In genomic region chr22:21807545-21807944, GRCh38 we compare ENCODE assay signal across 2 cellular contexts.
TF ChIP-seq lines count a peak whose summit lies in the region.

No MANE protein-coding gene starts in this region.

TF ChIP-seq in A549, 52 proteins besides CTCF, POLR2A, EP300 and RAD21:
- TF ChIP-seq E2F6 (IDR thresholded peaks at IDR 0.05; ENCODE audit: borderline replicate concordance, low read depth) (no peak), CHD2 (IDR thresholded peaks at IDR 0.05; ENCODE audit: low read length, partially characterized antibody) (no peak), HMGXB4 (CRISPR knock-in tag; IDR thresholded peaks at IDR 0.05; ENCODE audit: borderline replicate concordance) (no peak), HES2 (IDR thresholded peaks at IDR 0.05) (no peak), REST (IDR thresholded peaks at IDR 0.05) (no peak), BCL3 (IDR thresholded peaks at IDR 0.05) (no peak), ELK1 (IDR thresholded peaks at IDR 0.05; ENCODE audit: low read depth, low read length) (no peak), TFCP2L1 (CRISPR knock-in tag; IDR thresholded peaks at IDR 0.05) (no peak), RARB (CRISPR knock-in tag; IDR thresholded peaks at IDR 0.05) (no peak), MAZ (IDR thresholded peaks at IDR 0.05; ENCODE audit: borderline replicate concordance, low read depth, low read length) (no peak), KDM5A (IDR thresholded peaks at IDR 0.05) (no peak), CHD4 (IDR thresholded peaks at IDR 0.05; ENCODE audit: borderline replicate concordance) (no peak), FOSB (CRISPR knock-in tag; IDR thresholded peaks at IDR 0.05) (no peak), NFE2L2 (conservative IDR thresholded peaks at IDR 0.05; ENCODE audit: low read length) (no peak), HOXA7 (CRISPR knock-in tag; IDR thresholded peaks at IDR 0.05) (no peak), ATOH8 (CRISPR knock-in tag; IDR thresholded peaks at IDR 0.05; ENCODE audit: low read depth) (no peak), MYC (IDR thresholded peaks at IDR 0.05; ENCODE audit: borderline replicate concordance, low read length) (no peak), ZFP36 (IDR thresholded peaks at IDR 0.05; ENCODE audit: borderline replicate concordance, partially characterized antibody) (no peak)

TF ChIP-seq in IMR-90, 13 proteins besides CTCF, POLR2A, EP300 and RAD21:
- TF ChIP-seq MAFK (IDR thresholded peaks at IDR 0.05; ENCODE audit: low read depth, low read length) (no peak), MAZ (IDR thresholded peaks at IDR 0.05; ENCODE audit: borderline replicate concordance, low read depth, low read length) (no peak), CHD1 (IDR thresholded peaks at IDR 0.05; ENCODE audit: low read depth, low read length) (no peak), MXI1 (IDR thresholded peaks at IDR 0.05; ENCODE audit: borderline replicate concordance, low read depth, low read length) (no peak), RCOR1 (IDR thresholded peaks at IDR 0.05; ENCODE audit: insufficient replicate concordance, low read length) (no peak), BHLHE40 (IDR thresholded peaks at IDR 0.05; ENCODE audit: low read depth, low read length) (no peak), SMC3 (IDR thresholded peaks at IDR 0.05; ENCODE audit: low read depth, low read length) (no peak), ELK1 (IDR thresholded peaks at IDR 0.05; ENCODE audit: borderline replicate concordance, low read depth, low read length) (no peak), CEBPB (IDR thresholded peaks at IDR 0.05; ENCODE audit: low read depth, low read length) (no peak), USF2 (IDR thresholded peaks at IDR 0.05; ENCODE audit: low read depth, low read length) (no peak), RFX5 (IDR thresholded peaks at IDR 0.05; ENCODE audit: low read depth, low read length) (no peak)
TF ChIP-seq in IMR-90: peak in this region for 0.
